Comparison of ENCODE assay signal across 1 cellular context in the genomic region with DNA sequence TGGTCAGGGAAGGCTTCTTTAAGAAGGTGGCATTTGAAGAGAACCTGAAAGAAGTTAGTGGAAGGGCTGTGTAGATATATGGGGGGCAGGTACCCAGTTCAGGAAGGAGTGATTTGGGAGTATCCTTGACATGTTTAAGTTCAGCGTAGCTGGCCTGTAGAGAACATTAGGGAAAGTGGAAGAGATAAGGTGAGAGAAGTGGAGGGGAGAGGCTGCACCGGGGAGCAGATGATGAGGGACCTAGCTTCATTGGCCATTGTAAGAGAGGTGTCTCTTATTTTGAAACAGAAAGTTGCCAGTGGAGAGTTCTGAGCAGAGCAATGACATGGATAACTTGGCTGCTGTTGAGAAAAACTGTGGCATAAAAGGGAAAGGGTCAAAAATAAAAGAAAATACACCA.
TF ChIP-seq lines count a peak whose summit lies in the region.

No MANE protein-coding gene starts in this region.

TF ChIP-seq in H1, 55 proteins besides CTCF, POLR2A, EP300 and RAD21:
- TF ChIP-seq TAF7 (optimal IDR thresholded peaks at IDR 0.05; ENCODE audit: borderline replicate concordance, low read depth, low read length) (no peak), BACH1 (IDR thresholded peaks at IDR 0.05; ENCODE audit: low read length) (no peak), USF2 (IDR thresholded peaks at IDR 0.05; ENCODE audit: low read length) (no peak), SIX5 (IDR thresholded peaks at IDR 0.05; ENCODE audit: low read depth, low read length) (no peak), TEAD4 (IDR thresholded peaks at IDR 0.05; ENCODE audit: low read depth, low read length) (no peak), YY1 (IDR thresholded peaks at IDR 0.05; ENCODE audit: low read depth, low read length) (no peak), KDM4A (IDR thresholded peaks at IDR 0.05; ENCODE audit: low read depth, low read length, severe bottlenecking) (no peak), BCL11A (IDR thresholded peaks at IDR 0.05; ENCODE audit: low read depth in 2 of 2, low read length in 2 of 2) (no peak), TCF12 (IDR thresholded peaks at IDR 0.05; ENCODE audit: low read depth, low read length) (no peak), RXRA (IDR thresholded peaks at IDR 0.05; ENCODE audit: insufficient read depth, low read depth, low read length) (no peak), BRCA1 (IDR thresholded peaks at IDR 0.05; ENCODE audit: low read depth, low read length) (no peak), POU5F1 (IDR thresholded peaks at IDR 0.05; ENCODE audit: low read depth, low read length) (no peak), JUND (IDR thresholded peaks at IDR 0.05; ENCODE audit: low read length) (no peak), CBX5 (IDR thresholded peaks at IDR 0.05; ENCODE audit: low read depth, low read length) (no peak)
- TF ChIP-seq, protein P1, sequence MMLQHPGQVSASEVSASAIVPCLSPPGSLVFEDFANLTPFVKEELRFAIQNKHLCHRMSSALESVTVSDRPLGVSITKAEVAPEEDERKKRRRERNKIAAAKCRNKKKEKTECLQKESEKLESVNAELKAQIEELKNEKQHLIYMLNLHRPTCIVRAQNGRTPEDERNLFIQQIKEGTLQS (IDR thresholded peaks at IDR 0.05; ENCODE audit: insufficient read depth, low read depth, low read length) = no peak
